ENCODE assay signal across 25 cellular contexts in the genomic region with DNA sequence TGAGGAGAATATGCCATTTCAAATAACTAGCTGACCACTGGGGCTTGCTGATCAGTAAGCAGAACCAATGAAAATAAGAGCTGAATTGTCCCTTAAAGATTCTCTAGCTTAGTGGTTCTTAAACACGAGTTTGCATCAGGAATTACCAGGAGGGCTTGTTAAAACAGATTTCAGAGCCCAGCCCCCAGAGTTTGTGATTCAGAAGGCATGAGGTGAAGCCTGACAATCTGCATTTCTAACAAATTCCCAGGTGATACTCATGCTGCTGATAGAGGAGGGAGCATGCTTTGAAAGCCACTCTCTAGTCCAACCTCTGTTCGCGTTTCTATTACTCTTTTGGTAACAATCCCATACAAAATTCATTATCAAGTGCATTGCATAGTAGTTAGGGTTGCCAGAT. TPM values are rescaled to one million over a fixed set of nuclear protein-coding genes. Genes with fewer than 3 reads are reported as not detected.
"Had no signal": no experiment of that assay in that cellular context is flagged by ENCODE, and none has a peak within 500 bp of the region (broad histone marks: within the 10 kb centered on the region; RNA-seq: fewer than 3 reads in every experiment).

No MANE protein-coding gene starts in this region.

- H3K27me3 Mint-ChIP-seq: activated CD4-positive, alpha-beta T cell treated with anti-CD3 and anti-CD28 coated beads, Interleukin-2, amount 10 ng/mL, durations not matched to agents 24 days and 14 days; activated CD8-positive, alpha-beta T cell treated with anti-CD3 and anti-CD28 coated beads for 36 hours had no signal

- H3K4me1 ChIP-seq: adrenal gland, Peyer's patch, SJSA1 had no signal

- H3K27ac ChIP-seq: adrenal gland, brain microvascular endothelial cell, Peyer's patch, SJSA1 had no signal

- H3K9me3 ChIP-seq: adrenal gland, MG63, Peyer's patch, SJSA1, SK-N-SH had no signal

- H3K4me3 Mint-ChIP-seq: activated CD4-positive, alpha-beta T cell treated with anti-CD3 and anti-CD28 coated beads, Interleukin-2, amount 10 ng/mL, durations not matched to agents 24 days and 14 days; activated CD8-positive, alpha-beta T cell treated with anti-CD3 and anti-CD28 coated beads for 36 hours; activated naive CD4-positive, alpha-beta T cell treated with anti-CD3 and anti-CD28 coated beads for 36 hours; T-helper 1 cell treated with Interleukin-12 subunit alpha and Interleukin-12 subunit beta and Interleukin-4 antibody, amounts not matched to agents 30 μg/mL and 1 μg/mL, for 36 hours; T-helper 2 cell treated with Interferon-gamma antibody and Interleukin-4, amounts not matched to agents 5 μg/mL and 100 μg/mL, for 36 hours had no signal

- H3K9me3 Mint-ChIP-seq: activated CD4-positive, alpha-beta T cell treated with anti-CD3 and anti-CD28 coated beads, Interleukin-2, amount 10 ng/mL, durations not matched to agents 24 days and 14 days; activated CD8-positive, alpha-beta T cell treated with anti-CD3 and anti-CD28 coated beads for 36 hours; activated naive CD4-positive, alpha-beta T cell treated with anti-CD3 and anti-CD28 coated beads for 36 hours; activated naive CD4-positive, alpha-beta T cell treated with anti-CD3 and anti-CD28 coated beads, Interleukin-2, amount 50 U/mL, for 72 hours; T-helper 1 cell treated with Interleukin-12 subunit alpha and Interleukin-12 subunit beta and Interleukin-4 antibody, amounts not matched to agents 30 μg/mL and 1 μg/mL, for 36 hours; T-helper 2 cell treated with Interferon-gamma antibody and Interleukin-4, amounts not matched to agents 5 μg/mL and 100 μg/mL, for 36 hours had no signal

- H3K27ac Mint-ChIP-seq: activated CD4-positive, alpha-beta T cell treated with anti-CD3 and anti-CD28 coated beads, Interleukin-2, amount 10 ng/mL, durations not matched to agents 24 days and 14 days; activated CD8-positive, alpha-beta T cell treated with anti-CD3 and anti-CD28 coated beads for 36 hours; activated naive CD4-positive, alpha-beta T cell treated with anti-CD3 and anti-CD28 coated beads for 36 hours; activated naive CD4-positive, alpha-beta T cell treated with anti-CD3 and anti-CD28 coated beads, Interleukin-2, amount 50 U/mL, for 72 hours; T-helper 1 cell treated with Interleukin-12 subunit alpha and Interleukin-12 subunit beta and Interleukin-4 antibody, amounts not matched to agents 30 μg/mL and 1 μg/mL, for 36 hours; T-helper 2 cell treated with Interferon-gamma antibody and Interleukin-4, amounts not matched to agents 5 μg/mL and 100 μg/mL, for 36 hours had no signal

- H3K36me3 Mint-ChIP-seq: activated naive CD4-positive, alpha-beta T cell treated with anti-CD3 and anti-CD28 coated beads, Interleukin-2, amount 50 U/mL, for 72 hours had no signal

- H3K9ac ChIP-seq: SK-N-SH had no signal

- DNase-seq: activated CD4-positive, alpha-beta T cell treated with anti-CD3 and anti-CD28 coated beads, Interleukin-2, amount 10 ng/mL, durations not matched to agents 24 days and 14 days; activated CD4-positive, alpha-beta T cell treated with anti-CD3 and anti-CD28 coated beads, Interleukin-2, amount 50 U/mL, for 4 hours; activated CD8-positive, alpha-beta T cell treated with anti-CD3 and anti-CD28 coated beads for 36 hours; activated gamma-delta T cell treated with Interleukin-2 at 50 U/mL for 16 hours; activated naive CD4-positive, alpha-beta T cell treated with anti-CD3 and anti-CD28 coated beads for 36 hours; activated T-cell treated with anti-CD3 and anti-CD28 coated beads, Interleukin-2, amount 50 U/mL, for 1 hour; brain microvascular endothelial cell; central memory CD4-positive, alpha-beta T cell; KG1; MG63; NCI-H1048; NCI-H2029 treated with DMSO at 0.1 percent for 48 hours; NCI-H226; NK-92 treated with Interleukin-12 subunit alpha and Interleukin-12 subunit beta, amount 100 ng/mL, for 24 hours; PC-3; Peyer's patch; RPMI8226; SK-N-SH had no signal

- H3K4me2 ChIP-seq: SK-N-SH had no signal

- ATAC-seq: activated CD8-positive, alpha-beta T cell treated with anti-CD3 and anti-CD28 coated beads for 36 hours; activated naive CD4-positive, alpha-beta T cell treated with anti-CD3 and anti-CD28 coated beads, Interleukin-2, amount 50 U/mL, for 72 hours; PC-3 had no signal

- H3K36me3 ChIP-seq: adrenal gland, brain microvascular endothelial cell, MG63, Peyer's patch, SJSA1 had no signal

- H3K4me1 Mint-ChIP-seq: activated CD4-positive, alpha-beta T cell treated with anti-CD3 and anti-CD28 coated beads, Interleukin-2, amount 10 ng/mL, durations not matched to agents 24 days and 14 days had no signal

- H3K4me3 ChIP-seq: adrenal gland, MG63, Peyer's patch, SJSA1 had no signal

- FAIRE-seq: TTC549 had no signal

- H3K27me3 ChIP-seq: brain microvascular endothelial cell, MG63, Peyer's patch, SJSA1 had no signal

RNA-seq across cellular contexts. Expression of a gene that starts 35.5 kb away (rescaled TPM):
- total RNA-seq: activated CD4-positive, alpha-beta T cell treated with anti-CD3 and anti-CD28 coated beads, Interleukin-2, amount 10 ng/mL, durations not matched to agents 24 days and 14 days; activated CD8-positive, alpha-beta memory T cell treated with anti-CD3 and anti-CD28 coated beads for 36 hours; activated CD8-positive, alpha-beta T cell treated with anti-CD3 and anti-CD28 coated beads for 36 hours; activated naive CD4-positive, alpha-beta T cell treated with anti-CD3 and anti-CD28 coated beads for 36 hours; activated naive CD4-positive, alpha-beta T cell treated with anti-CD3 and anti-CD28 coated beads, Interleukin-2, amount 50 U/mL, for 72 hours; PC-3; Peyer's patch; SJSA1 had no signal
